ENCODE assay signal across 1 cellular context in the genomic region with DNA sequence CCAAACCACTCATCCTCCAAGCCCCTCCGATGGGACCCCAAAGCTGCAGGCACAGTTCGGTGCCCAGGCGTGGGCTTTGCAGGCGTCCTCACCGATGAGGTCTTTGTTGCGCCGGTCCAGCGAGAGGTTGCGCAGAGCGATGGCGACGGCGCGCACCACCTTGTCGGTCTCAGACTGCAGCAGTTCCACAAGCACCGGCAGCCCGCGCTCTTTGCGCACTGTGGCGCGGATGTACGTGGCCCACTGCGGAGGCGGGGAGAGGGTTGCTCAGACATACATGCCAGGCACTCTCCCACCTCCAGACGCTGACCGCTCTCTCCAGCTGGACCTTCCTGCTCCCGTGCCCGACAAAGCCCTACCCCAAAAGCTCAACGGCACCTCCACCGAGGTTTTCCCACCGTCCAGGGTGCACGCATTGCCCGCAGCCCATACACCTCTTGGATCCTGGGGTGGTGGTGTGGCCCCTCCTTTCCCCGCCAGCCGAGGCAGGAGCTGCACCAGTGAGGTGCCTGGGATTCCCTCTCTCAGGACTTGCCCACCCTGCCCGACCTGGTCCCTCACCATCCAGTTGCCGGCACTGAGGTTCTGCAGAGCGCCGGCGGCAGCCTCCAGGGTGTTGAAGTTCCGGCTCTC.
A peak's percentile ranks its signal among the peaks of the same experiment; 100 is the strongest.
TF ChIP-seq lines count a peak whose summit lies in the region.

No MANE protein-coding gene starts in this region.

TF ChIP-seq in K562, 482 proteins besides CTCF, POLR2A, EP300 and RAD21 (continued from another document):
- TF ChIP-seq, protein P1, sequence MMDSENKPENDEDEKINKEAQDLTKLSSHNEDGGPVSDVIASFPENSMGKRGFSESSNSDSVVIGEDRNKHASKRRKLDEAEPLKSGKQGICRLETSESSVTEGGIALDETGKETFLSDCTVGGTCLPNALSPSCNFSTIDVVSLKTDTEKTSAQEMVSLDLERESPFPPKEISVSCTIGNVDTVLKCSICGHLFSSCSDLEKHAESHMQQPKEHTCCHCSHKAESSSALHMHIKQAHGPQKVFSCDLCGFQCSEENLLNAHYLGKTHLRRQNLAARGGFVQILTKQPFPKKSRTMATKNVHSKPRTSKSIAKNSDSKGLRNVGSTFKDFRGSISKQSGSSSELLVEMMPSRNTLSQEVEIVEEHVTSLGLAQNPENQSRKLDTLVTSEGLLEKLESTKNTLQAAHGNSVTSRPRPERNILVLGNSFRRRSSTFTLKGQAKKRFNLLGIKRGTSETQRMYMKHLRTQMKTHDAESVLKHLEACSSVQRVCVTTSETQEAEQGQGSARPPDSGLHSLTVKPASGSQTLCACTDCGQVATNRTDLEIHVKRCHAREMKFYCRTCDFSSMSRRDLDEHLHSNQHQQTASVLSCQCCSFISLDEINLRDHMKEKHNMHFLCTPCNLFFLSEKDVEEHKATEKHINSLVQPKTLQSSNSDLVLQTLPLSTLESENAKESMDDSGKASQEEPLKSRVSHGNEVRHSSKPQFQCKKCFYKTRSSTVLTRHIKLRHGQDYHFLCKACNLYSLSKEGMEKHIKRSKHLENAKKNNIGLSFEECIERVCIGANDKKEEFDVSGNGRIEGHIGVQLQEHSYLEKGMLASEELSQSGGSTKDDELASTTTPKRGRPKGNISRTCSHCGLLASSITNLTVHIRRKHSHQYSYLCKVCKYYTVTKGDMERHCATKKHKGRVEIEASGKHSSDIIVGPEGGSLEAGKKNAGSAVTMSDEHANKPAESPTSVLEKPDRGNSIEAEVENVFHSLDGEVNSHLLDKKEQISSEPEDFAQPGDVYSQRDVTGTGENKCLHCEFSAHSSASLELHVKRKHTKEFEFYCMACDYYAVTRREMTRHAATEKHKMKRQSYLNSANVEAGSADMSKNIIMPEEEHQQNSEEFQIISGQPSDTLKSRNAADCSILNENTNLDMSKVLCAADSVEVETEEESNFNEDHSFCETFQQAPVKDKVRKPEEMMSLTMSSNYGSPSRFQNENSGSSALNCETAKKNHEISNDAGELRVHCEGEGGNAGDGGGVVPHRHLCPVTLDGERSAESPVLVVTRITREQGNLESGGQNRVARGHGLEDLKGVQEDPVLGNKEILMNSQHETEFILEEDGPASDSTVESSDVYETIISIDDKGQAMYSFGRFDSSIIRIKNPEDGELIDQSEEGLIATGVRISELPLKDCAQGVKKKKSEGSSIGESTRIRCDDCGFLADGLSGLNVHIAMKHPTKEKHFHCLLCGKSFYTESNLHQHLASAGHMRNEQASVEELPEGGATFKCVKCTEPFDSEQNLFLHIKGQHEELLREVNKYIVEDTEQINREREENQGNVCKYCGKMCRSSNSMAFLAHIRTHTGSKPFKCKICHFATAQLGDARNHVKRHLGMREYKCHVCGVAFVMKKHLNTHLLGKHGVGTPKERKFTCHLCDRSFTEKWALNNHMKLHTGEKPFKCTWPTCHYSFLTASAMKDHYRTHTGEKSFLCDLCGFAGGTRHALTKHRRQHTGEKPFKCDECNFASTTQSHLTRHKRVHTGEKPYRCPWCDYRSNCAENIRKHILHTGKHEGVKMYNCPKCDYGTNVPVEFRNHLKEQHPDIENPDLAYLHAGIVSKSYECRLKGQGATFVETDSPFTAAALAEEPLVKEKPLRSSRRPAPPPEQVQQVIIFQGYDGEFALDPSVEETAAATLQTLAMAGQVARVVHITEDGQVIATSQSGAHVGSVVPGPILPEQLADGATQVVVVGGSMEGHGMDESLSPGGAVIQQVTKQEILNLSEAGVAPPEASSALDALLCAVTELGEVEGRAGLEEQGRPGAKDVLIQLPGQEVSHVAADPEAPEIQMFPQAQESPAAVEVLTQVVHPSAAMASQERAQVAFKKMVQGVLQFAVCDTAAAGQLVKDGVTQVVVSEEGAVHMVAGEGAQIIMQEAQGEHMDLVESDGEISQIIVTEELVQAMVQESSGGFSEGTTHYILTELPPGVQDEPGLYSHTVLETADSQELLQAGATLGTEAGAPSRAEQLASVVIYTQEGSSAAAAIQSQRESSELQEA (IDR thresholded peaks at IDR 0.05; ENCODE audit: low read depth), result no peak
- peak in 1 of 2 experiments; percentile 10; a peak in 1 of 4 replicates for TF ChIP-seq KDM4B (IDR thresholded peaks at IDR 0.05; ENCODE audit: borderline replicate concordance in 2 of 2, low read depth in 1 of 2)
- TF ChIP-seq, protein P2, sequence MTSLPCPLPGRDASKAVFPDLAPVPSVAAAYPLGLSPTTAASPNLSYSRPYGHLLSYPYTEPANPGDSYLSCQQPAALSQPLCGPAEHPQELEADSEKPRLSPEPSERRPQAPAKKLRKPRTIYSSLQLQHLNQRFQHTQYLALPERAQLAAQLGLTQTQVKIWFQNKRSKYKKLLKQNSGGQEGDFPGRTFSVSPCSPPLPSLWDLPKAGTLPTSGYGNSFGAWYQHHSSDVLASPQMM (CRISPR knock-in tag; IDR thresholded peaks at IDR 0.05), result no peak
- TF ChIP-seq, protein P3, sequence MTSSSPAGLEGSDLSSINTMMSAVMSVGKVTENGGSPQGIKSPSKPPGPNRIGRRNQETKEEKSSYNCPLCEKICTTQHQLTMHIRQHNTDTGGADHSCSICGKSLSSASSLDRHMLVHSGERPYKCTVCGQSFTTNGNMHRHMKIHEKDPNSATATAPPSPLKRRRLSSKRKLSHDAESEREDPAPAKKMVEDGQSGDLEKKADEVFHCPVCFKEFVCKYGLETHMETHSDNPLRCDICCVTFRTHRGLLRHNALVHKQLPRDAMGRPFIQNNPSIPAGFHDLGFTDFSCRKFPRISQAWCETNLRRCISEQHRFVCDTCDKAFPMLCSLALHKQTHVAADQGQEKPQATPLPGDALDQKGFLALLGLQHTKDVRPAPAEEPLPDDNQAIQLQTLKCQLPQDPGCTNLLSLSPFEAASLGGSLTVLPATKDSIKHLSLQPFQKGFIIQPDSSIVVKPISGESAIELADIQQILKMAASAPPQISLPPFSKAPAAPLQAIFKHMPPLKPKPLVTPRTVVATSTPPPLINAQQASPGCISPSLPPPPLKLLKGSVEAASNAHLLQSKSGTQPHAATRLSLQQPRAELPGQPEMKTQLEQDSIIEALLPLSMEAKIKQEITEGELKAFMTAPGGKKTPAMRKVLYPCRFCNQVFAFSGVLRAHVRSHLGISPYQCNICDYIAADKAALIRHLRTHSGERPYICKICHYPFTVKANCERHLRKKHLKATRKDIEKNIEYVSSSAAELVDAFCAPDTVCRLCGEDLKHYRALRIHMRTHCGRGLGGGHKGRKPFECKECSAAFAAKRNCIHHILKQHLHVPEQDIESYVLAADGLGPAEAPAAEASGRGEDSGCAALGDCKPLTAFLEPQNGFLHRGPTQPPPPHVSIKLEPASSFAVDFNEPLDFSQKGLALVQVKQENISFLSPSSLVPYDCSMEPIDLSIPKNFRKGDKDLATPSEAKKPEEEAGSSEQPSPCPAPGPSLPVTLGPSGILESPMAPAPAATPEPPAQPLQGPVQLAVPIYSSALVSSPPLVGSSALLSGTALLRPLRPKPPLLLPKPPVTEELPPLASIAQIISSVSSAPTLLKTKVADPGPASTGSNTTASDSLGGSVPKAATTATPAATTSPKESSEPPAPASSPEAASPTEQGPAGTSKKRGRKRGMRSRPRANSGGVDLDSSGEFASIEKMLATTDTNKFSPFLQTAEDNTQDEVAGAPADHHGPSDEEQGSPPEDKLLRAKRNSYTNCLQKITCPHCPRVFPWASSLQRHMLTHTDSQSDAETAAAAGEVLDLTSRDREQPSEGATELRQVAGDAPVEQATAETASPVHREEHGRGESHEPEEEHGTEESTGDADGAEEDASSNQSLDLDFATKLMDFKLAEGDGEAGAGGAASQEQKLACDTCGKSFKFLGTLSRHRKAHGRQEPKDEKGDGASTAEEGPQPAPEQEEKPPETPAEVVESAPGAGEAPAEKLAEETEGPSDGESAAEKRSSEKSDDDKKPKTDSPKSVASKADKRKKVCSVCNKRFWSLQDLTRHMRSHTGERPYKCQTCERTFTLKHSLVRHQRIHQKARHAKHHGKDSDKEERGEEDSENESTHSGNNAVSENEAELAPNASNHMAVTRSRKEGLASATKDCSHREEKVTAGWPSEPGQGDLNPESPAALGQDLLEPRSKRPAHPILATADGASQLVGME (CRISPR knock-in tag; IDR thresholded peaks at IDR 0.05), result no peak
- TF ChIP-seq ZSCAN32 (CRISPR knock-in tag; IDR thresholded peaks at IDR 0.05), result no peak
- TF ChIP-seq KAT2B (IDR thresholded peaks at IDR 0.05; ENCODE audit: low read depth, low read length), result no peak
- TF ChIP-seq, protein P4, sequence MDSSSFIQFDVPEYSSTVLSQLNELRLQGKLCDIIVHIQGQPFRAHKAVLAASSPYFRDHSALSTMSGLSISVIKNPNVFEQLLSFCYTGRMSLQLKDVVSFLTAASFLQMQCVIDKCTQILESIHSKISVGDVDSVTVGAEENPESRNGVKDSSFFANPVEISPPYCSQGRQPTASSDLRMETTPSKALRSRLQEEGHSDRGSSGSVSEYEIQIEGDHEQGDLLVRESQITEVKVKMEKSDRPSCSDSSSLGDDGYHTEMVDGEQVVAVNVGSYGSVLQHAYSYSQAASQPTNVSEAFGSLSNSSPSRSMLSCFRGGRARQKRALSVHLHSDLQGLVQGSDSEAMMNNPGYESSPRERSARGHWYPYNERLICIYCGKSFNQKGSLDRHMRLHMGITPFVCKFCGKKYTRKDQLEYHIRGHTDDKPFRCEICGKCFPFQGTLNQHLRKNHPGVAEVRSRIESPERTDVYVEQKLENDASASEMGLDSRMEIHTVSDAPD (CRISPR knock-in tag; IDR thresholded peaks at IDR 0.05), result no peak
- TF ChIP-seq HNRNPUL1 (IDR thresholded peaks at IDR 0.05; ENCODE audit: low read length), result no peak
- TF ChIP-seq POLR2G (IDR thresholded peaks at IDR 0.05; ENCODE audit: low read depth, low read length), result peak; percentile 78
- no peak for TF ChIP-seq MAFF (IDR thresholded peaks at IDR 0.05; ENCODE audit: low read length)
- TF ChIP-seq TRIM24 (IDR thresholded peaks at IDR 0.05), result no peak
- no peak for TF ChIP-seq HDAC8 (tag; IDR thresholded peaks at IDR 0.05)
TF ChIP-seq in K562: peak in this region for 9.
